Comparison of ENCODE assay signal across 8 cellular contexts in the genomic region with DNA sequence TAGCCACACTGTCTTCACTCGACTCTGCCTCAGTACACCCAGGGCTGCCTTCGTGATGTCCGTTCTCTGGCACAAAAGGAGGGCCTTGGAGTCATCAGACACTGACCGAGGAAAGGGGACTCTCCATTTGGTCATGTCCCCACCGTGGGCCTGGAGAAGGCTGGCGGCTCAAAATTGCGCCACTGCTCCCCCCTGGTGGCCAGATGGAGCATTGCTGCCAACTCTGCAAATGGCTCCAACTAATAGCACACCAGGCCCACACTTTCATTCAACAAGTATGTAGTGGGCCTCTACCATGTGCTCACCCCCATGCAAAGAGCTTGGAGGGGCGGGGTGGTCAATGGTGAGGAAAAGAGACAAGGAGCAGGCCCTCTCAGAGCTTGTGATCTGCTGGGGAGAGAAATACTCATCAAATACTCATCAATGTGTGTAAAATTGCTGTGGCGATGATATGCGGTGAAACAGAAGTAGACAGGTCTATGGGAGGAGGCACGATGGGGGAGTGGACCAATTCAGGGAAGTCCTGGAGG.
DNase-seq lines count a peak whose midpoint lies in the region; ATAC-seq lines count a peak whose summit lies in the region.

No MANE protein-coding gene starts in this region.

- peak; percentile 57 to 70 for DNase-seq in NCI-H2081 (lab: John Stamatoyannopoulos, UW)
- DNase-seq in NCI-H2081 treated with DMSO at 0.1 percent for 48 hours (lab: John Stamatoyannopoulos, UW) = no peak
- peak; percentile 36 for DNase-seq in NCI-H1105 (lab: John Stamatoyannopoulos, UW)
- DNase-seq in activated CD4-positive, CD25-positive, alpha-beta regulatory T cell (lab: John Stamatoyannopoulos, UW) = peak; percentile 35 to 59 (median 43)
- peak in 56 of 61 donors; percentile 3 to 85 (median 58) for DNase-seq in caudate nucleus (lab: John Stamatoyannopoulos, UW)
- peak; percentile 66 for DNase-seq in kidney tubule cell (ENCODE audit: low spot score)
- DNase-seq in stimulated activated CD4-positive, alpha-beta T cell treated with anti-CD3 and anti-CD28 coated beads, Interleukin-4, amount 100 ng/mL, for 24 hours = peak; percentile 75

- H3K27ac ChIP-seq in caudate nucleus (ENCODE audit: low read depth, low read length) = no peak overlapping the region

- ATAC-seq in HG02840 (IDR thresholded peaks at IDR 0.05; ENCODE audit: low FRiP score, unreplicated experiment) = no peak
